In the genomic region with DNA sequence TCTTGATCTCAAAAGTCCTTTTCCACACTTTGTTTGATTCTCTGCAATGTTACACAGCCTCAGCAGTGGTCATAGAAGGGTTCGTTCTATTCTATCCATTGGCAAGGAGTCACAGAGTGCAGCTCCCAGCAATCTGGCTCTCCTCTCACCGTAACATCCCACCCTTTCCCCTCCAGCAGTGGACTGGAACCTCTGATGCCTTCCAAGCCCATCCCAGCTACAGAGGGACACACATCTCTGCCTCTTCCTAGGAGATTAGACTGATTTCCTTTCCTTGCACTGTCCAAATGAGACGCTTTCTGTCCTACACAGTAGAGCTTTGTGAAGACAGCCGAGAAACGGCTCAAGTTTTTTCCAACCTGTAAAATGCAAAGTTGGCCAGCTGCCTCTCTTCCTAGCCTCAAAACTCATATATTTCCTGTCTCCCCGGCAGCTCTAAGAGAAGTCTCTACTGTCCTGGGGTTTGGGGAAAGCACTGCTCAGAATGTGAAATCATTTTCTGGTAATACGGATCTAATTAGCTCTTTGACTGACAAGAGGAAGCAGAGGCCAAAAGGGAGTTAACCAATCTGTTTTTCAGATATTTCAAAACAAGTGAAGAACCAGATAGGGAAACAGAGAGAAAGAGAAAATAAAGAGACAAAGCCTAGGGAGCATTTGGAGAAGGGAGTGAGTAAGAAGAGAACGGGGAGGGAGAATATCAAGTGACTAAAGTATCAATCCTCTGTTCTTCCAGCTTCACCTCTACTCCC, we compare ENCODE assay signal across 8 cellular contexts. TPM values are rescaled to one million over a fixed set of nuclear protein-coding genes. Genes with fewer than 3 reads are reported as not detected.
DNase-seq lines count a peak whose midpoint lies in the region; ATAC-seq and TF ChIP-seq lines count a peak whose summit lies in the region.

No MANE protein-coding gene starts in this region.

- no peaks in the 10 kb centered on the region for H3K9me3 ChIP-seq in OCI-LY1 (ENCODE audit: low read length)
- no peaks in the 10 kb centered on the region for H3K9me3 ChIP-seq in ovary

- no peak overlapping the region for H2AFZ ChIP-seq in OCI-LY1 (ENCODE audit: low read length)

- DNase-seq in COLO829 (ENCODE audit: low spot score) (peak; percentile 70), epidermal melanocyte (ENCODE audit: insufficient read length, low spot score) (peak; percentile 57), ovary (no peak), putamen (ENCODE audit: low spot score) (no peak)
- no peak for DNase-seq in stimulated activated CD4-positive, alpha-beta T cell treated with anti-CD3 and anti-CD28 coated beads, Interleukin-4, amount 100 ng/mL, for 1 hour

- TF ChIP-seq CTCF in OCI-LY1 (IDR thresholded peaks at IDR 0.05; ENCODE audit: low read length) (no peak), ovary (IDR thresholded peaks at IDR 0.05) (no peak)

- WGBS in ovary, 3 donors = 1 to 3% (median 2%) methylated on average over 8 of the region's 8 CpGs

- H3K4me3 ChIP-seq in OCI-LY1 (ENCODE audit: low read depth, low read length, poor library complexity, severe bottlenecking) = peak overlapping the region; percentile 63
- peak overlapping the region; percentile 6 for H3K4me3 ChIP-seq in ovary

- H3K9ac ChIP-seq in OCI-LY1 (ENCODE audit: low read length) = peak overlapping the region; percentile 79

- no peaks in the 10 kb centered on the region for H4K20me1 ChIP-seq in OCI-LY1 (ENCODE audit: insufficient read depth, low read length)

- no peaks in the 10 kb centered on the region for H3K9me2 ChIP-seq in OCI-LY1 (ENCODE audit: low read depth, low read length)

- H3K27me3 ChIP-seq in OCI-LY1 (ENCODE audit: insufficient read depth, low read length) (no peaks in the 10 kb centered on the region), ovary (no peaks in the 10 kb centered on the region)

- peaks cover 16% of the 10 kb centered on the region for H3F3A ChIP-seq in OCI-LY1 (ENCODE audit: insufficient read depth, low read length)

- H3K4me1 ChIP-seq in OCI-LY1 (ENCODE audit: insufficient read depth, low read length, severe bottlenecking) = peaks cover 98% of the 10 kb centered on the region
- peaks cover 9% of the 10 kb centered on the region for H3K4me1 ChIP-seq in ovary (ENCODE audit: insufficient read depth)

- no peak for ATAC-seq in HG02798 (IDR thresholded peaks at IDR 0.05; ENCODE audit: poor library complexity, unreplicated experiment)
- no peak for ATAC-seq in GM21786 (IDR thresholded peaks at IDR 0.05; ENCODE audit: unreplicated experiment)

- H3K36me3 ChIP-seq in OCI-LY1 (ENCODE audit: insufficient read depth, low read length) (0 out of 2 replicates have a peak, but pooled peaks cover 5% of the 10 kb centered on the region), ovary (no peaks in the 10 kb centered on the region)

- no peak for TF ChIP-seq EP300 in ovary (IDR thresholded peaks at IDR 0.05)

- TF ChIP-seq POLR2A in ovary (IDR thresholded peaks at IDR 0.05) = no peak

- peaks cover 14% of the 10 kb centered on the region for H3K79me2 ChIP-seq in OCI-LY1 (ENCODE audit: insufficient read depth, low read length)

- H3K4me2 ChIP-seq in OCI-LY1 (ENCODE audit: low read length) = peak overlapping the region; percentile 86

- H3K27ac ChIP-seq in OCI-LY1 (ENCODE audit: low read depth, low read length, poor library complexity, severe bottlenecking) (peak overlapping the region; percentile 93), ovary (no peak overlapping the region)

- intact Hi-C loops in ovary (cut with DNase I) = no loop called here

RNA-seq across cellular contexts. Expression of a gene that starts 0.5 kb away (rescaled TPM):
- total RNA-seq in ovary = 1 to 10 TPM in 3 of 7 donors, under 1 TPM in 2, not detected in 2; 0.48 to 3.4 (median 1.4) TPM
- polyA plus RNA-seq in ovary = 1 to 10 TPM in 1 of 2 donors, under 1 TPM in 1; 0.82 to 2.2 TPM

Comparison
In these comparisons a context has a peak if more than half of its experiments do, and no peak if none do; other contexts are left out.
1. DNase-seq: peak in COLO829 (single experiment) and epidermal melanocyte (single experiment); none in ovary (0 of 5), stimulated activated CD4-positive, alpha-beta T cell treated with anti-CD3 and anti-CD28 coated beads, Interleukin-4, amount 100 ng/mL, for 1 hour (single experiment) and putamen (single experiment).